Comparison of ENCODE assay signal across 3 cellular contexts in genomic region chr19:18928018-18928805, GRCh38.
TF ChIP-seq lines count a peak whose summit lies in the region.

No MANE protein-coding gene starts in this region.

TF ChIP-seq in HCT116, 20 proteins besides CTCF, POLR2A, EP300 and RAD21:
- TF ChIP-seq TCF7L2 (IDR thresholded peaks at IDR 0.05; ENCODE audit: borderline replicate concordance, extremely low read depth, insufficient read depth, insufficient read length) (no peak), ATF3 (IDR thresholded peaks at IDR 0.05) (no peak), ZNF274 (IDR thresholded peaks at IDR 0.05; ENCODE audit: low read depth, low read length) (no peak), FOSL1 (IDR thresholded peaks at IDR 0.05; ENCODE audit: low read depth) (no peak), EGR1 (IDR thresholded peaks at IDR 0.05; ENCODE audit: low read depth) (no peak), SP1 (IDR thresholded peaks at IDR 0.05; ENCODE audit: low read depth) (no peak), EZH2phosphoT487 (IDR thresholded peaks at IDR 0.05; ENCODE audit: borderline replicate concordance) (no peak), ZFX (IDR thresholded peaks at IDR 0.05) (no peak), SRF (IDR thresholded peaks at IDR 0.05; ENCODE audit: low read depth) (no peak), EZH2 (IDR thresholded peaks at IDR 0.05) (no peak), ZBTB33 (IDR thresholded peaks at IDR 0.05; ENCODE audit: extremely low read depth, insufficient replicate concordance, low read length) (no peak), ELF1 (IDR thresholded peaks at IDR 0.05; ENCODE audit: borderline replicate concordance, low read depth) (no peak), CEBPB (IDR thresholded peaks at IDR 0.05; ENCODE audit: low read depth) (no peak), MAX (IDR thresholded peaks at IDR 0.05) (no peak), YY1 (IDR thresholded peaks at IDR 0.05; ENCODE audit: extremely low read depth, insufficient replicate concordance, low read depth, low read length) (no peak)

TF ChIP-seq in GM12878, 131 proteins besides CTCF, POLR2A, EP300 and RAD21 (continues in another document):
- TF ChIP-seq CUX1 (IDR thresholded peaks at IDR 0.05; ENCODE audit: insufficient replicate concordance, low read depth, low read length) (no peak), MXI1 (IDR thresholded peaks at IDR 0.05; ENCODE audit: low read depth, low read length) (no peak), EED (IDR thresholded peaks at IDR 0.05; ENCODE audit: low read depth) (no peak), BCLAF1 (IDR thresholded peaks at IDR 0.05) (no peak), SPI1 (IDR thresholded peaks at IDR 0.05; ENCODE audit: borderline replicate concordance, insufficient read depth, low read depth, low read length) (no peak), MYC (IDR thresholded peaks at IDR 0.05; ENCODE audit: insufficient read depth, insufficient read length, insufficient replicate concordance, low read length, severe bottlenecking) (no peak), MAX (IDR thresholded peaks at IDR 0.05; ENCODE audit: low read depth, low read length) (no peak), CEBPB (IDR thresholded peaks at IDR 0.05; ENCODE audit: borderline replicate concordance in 1 of 2, low read depth in 2 of 2, low read length in 2 of 2) (no peak), NR2C1 (IDR thresholded peaks at IDR 0.05) (no peak), TCF3 (IDR thresholded peaks at IDR 0.05; ENCODE audit: borderline replicate concordance, insufficient read depth, low read depth, low read length) (no peak), CHD4 (IDR thresholded peaks at IDR 0.05) (no peak), HDAC2 (IDR thresholded peaks at IDR 0.05) (no peak), TAF1 (IDR thresholded peaks at IDR 0.05; ENCODE audit: borderline replicate concordance, low read depth, low read length) (no peak)

TF ChIP-seq in SK-N-SH, 30 proteins besides CTCF, POLR2A, EP300 and RAD21:
- TF ChIP-seq USF2 (IDR thresholded peaks at IDR 0.05; ENCODE audit: borderline replicate concordance, low read depth, low read length), result no peak
- TF ChIP-seq FOSL2 (IDR thresholded peaks at IDR 0.05; ENCODE audit: borderline replicate concordance, low read depth), result no peak
- no peak for TF ChIP-seq MEF2A (IDR thresholded peaks at IDR 0.05; ENCODE audit: borderline replicate concordance, low read depth)
